19 cellular contexts compared by ENCODE assay signal in the genomic region with DNA sequence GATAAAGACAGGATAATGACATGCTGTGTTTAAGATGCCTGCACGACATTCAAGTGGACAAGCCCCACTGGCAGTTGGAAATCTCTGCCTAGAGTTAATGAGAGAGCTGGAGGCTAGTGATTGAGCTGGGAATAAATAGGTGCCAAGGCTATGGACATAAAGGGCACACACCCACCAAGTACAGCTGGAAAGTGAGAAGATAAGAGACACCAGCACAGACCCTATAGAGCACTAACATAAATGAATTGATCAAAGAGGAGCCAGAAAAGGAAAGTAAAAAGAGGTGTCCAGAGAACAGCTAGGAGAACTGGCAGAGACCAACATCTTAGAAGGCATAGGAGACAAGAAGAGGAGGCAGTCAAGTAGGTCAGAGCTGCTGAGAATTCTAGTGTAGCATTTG.
"Had no signal": no experiment of that assay in that cellular context is flagged by ENCODE, and none has a peak within 500 bp of the region (broad histone marks: within the 10 kb centered on the region; RNA-seq: fewer than 3 reads in every experiment).

No MANE protein-coding gene starts in this region.

- H3K4me2 ChIP-seq: neural progenitor cell had no signal

- H3K27me3 ChIP-seq: neural progenitor cell, spleen, tibial nerve, upper lobe of left lung had no signal

- H3K9me3 Mint-ChIP-seq: effector memory CD8-positive, alpha-beta T cell had no signal

- H3K4me3 Mint-ChIP-seq: effector memory CD8-positive, alpha-beta T cell; memory B cell; mesothelial cell of epicardium; naive thymus-derived CD4-positive, alpha-beta T cell; nephron; neural progenitor cell; stimulated activated memory B cell treated with anti-CD40 and anti-IgM and Interleukin-4, amounts not matched to agents 10 μg/mL and 1 μg/mL and 100 μg/mL, for 72 hours had no signal

- H3K36me3 ChIP-seq: neural progenitor cell, spleen, thoracic aorta, tibial nerve, upper lobe of left lung had no signal

- H3K9me3 ChIP-seq: psoas muscle, thoracic aorta, tibial nerve, upper lobe of left lung had no signal

- H3K27ac ChIP-seq: coronary artery, neural progenitor cell, skin epidermis, thoracic aorta, tibial nerve, upper lobe of left lung had no signal

- H3K36me3 Mint-ChIP-seq: neural progenitor cell; stimulated activated memory B cell treated with anti-CD40 and anti-IgM and Interleukin-4, amounts not matched to agents 10 μg/mL and 1 μg/mL and 100 μg/mL, for 72 hours had no signal

- H2AFZ ChIP-seq: neural progenitor cell had no signal

- DNase-seq: effector memory CD8-positive, alpha-beta T cell; left ventricle myocardium superior; naive thymus-derived CD4-positive, alpha-beta T cell; psoas muscle; right cardiac atrium; spleen; stimulated activated CD4-positive, alpha-beta T cell treated with anti-CD3 and anti-CD28 coated beads, Interleukin-4, amount 100 ng/mL, for 4 hours; stimulated activated naive CD8-positive, alpha-beta T cell treated with anti-CD3 and anti-CD28 coated beads, Interleukin-15, Interleukin-2, amounts not matched to agents 100 U/mL and 50 U/mL, for 24 hours; upper lobe of left lung had no signal

- H3K4me3 ChIP-seq: coronary artery, lung, neural progenitor cell, psoas muscle, skin epidermis, spleen, thoracic aorta, tibial nerve, upper lobe of left lung had no signal

- H3K27ac Mint-ChIP-seq: effector memory CD8-positive, alpha-beta T cell; memory B cell; mesothelial cell of epicardium; naive thymus-derived CD4-positive, alpha-beta T cell; neural progenitor cell; stimulated activated memory B cell treated with anti-CD40 and anti-IgM and Interleukin-4, amounts not matched to agents 10 μg/mL and 1 μg/mL and 100 μg/mL, for 72 hours had no signal

- ATAC-seq: effector memory CD8-positive, alpha-beta T cell; left ventricle myocardium superior; naive thymus-derived CD4-positive, alpha-beta T cell; psoas muscle; right cardiac atrium; stimulated activated memory B cell treated with anti-CD40 and anti-IgM and Interleukin-4, amounts not matched to agents 10 μg/mL and 1 μg/mL and 100 μg/mL, for 72 hours; stimulated activated naive CD8-positive, alpha-beta T cell treated with anti-CD3 and anti-CD28 coated beads, Interleukin-15, Interleukin-2, amounts not matched to agents 100 U/mL and 50 U/mL, for 24 hours had no signal

- H3K9ac ChIP-seq: neural progenitor cell had no signal

- H3K27me3 Mint-ChIP-seq: stimulated activated memory B cell treated with anti-CD40 and anti-IgM and Interleukin-4, amounts not matched to agents 10 μg/mL and 1 μg/mL and 100 μg/mL, for 72 hours had no signal
